ENCODE assay signal across 1 cellular context in the genomic region with DNA sequence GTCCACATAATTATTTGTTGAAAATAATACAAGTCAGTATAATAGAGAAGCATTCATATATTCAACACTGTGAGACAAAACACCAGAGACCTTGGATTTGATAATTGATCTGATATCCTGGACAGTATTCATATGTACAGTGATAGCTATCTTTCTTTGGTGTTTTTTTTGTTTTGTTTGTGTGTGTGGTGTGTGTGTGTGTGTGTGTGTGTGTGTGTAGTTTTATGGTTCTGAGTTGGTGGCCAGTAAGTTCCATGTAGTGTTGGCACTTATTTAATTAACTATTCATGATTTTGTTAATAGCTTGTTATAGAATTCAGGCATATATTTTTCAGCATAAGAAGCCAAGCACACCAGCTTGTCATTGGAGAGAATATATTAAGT.
TF ChIP-seq lines count a peak whose summit lies in the region.

No MANE protein-coding gene starts in this region.

TF ChIP-seq in GM12878, 131 proteins besides CTCF, POLR2A, EP300 and RAD21:
- TF ChIP-seq, protein P1, sequence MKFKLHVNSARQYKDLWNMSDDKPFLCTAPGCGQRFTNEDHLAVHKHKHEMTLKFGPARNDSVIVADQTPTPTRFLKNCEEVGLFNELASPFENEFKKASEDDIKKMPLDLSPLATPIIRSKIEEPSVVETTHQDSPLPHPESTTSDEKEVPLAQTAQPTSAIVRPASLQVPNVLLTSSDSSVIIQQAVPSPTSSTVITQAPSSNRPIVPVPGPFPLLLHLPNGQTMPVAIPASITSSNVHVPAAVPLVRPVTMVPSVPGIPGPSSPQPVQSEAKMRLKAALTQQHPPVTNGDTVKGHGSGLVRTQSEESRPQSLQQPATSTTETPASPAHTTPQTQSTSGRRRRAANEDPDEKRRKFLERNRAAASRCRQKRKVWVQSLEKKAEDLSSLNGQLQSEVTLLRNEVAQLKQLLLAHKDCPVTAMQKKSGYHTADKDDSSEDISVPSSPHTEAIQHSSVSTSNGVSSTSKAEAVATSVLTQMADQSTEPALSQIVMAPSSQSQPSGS (IDR thresholded peaks at IDR 0.05; ENCODE audit: low read length): no peak
- TF ChIP-seq CEBPB (IDR thresholded peaks at IDR 0.05; ENCODE audit: borderline replicate concordance in 1 of 2, low read depth in 2 of 2, low read length in 2 of 2) (no peak), ZZZ3 (IDR thresholded peaks at IDR 0.05; ENCODE audit: control insufficient read depth, insufficient read length, low read depth) (no peak), CREB1 (IDR thresholded peaks at IDR 0.05; ENCODE audit: low read depth) (no peak), TCF3 (IDR thresholded peaks at IDR 0.05; ENCODE audit: borderline replicate concordance, insufficient read depth, low read depth, low read length) (no peak), HCFC1 (IDR thresholded peaks at IDR 0.05; ENCODE audit: low read length) (no peak), SREBF1 (IDR thresholded peaks at IDR 0.05; ENCODE audit: low read length) (no peak), MXI1 (IDR thresholded peaks at IDR 0.05; ENCODE audit: low read depth, low read length) (no peak), SUZ12 (IDR thresholded peaks at IDR 0.05; ENCODE audit: unreplicated experiment) (no peak), IKZF1 (conservative IDR thresholded peaks at IDR 0.05) (no peak), KLF5 (IDR thresholded peaks at IDR 0.05; ENCODE audit: partially characterized antibody) (no peak), MYC (IDR thresholded peaks at IDR 0.05; ENCODE audit: insufficient read depth, insufficient read length, insufficient replicate concordance, low read length, severe bottlenecking) (no peak)
- TF ChIP-seq, protein P2, sequence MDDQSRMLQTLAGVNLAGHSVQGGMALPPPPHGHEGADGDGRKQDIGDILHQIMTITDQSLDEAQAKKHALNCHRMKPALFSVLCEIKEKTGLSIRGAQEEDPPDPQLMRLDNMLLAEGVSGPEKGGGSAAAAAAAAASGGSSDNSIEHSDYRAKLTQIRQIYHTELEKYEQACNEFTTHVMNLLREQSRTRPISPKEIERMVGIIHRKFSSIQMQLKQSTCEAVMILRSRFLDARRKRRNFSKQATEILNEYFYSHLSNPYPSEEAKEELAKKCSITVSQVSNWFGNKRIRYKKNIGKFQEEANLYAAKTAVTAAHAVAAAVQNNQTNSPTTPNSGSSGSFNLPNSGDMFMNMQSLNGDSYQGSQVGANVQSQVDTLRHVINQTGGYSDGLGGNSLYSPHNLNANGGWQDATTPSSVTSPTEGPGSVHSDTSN (IDR thresholded peaks at IDR 0.05; ENCODE audit: insufficient replicate concordance, low read depth, low read length): no peak
- TF ChIP-seq, protein P3, sequence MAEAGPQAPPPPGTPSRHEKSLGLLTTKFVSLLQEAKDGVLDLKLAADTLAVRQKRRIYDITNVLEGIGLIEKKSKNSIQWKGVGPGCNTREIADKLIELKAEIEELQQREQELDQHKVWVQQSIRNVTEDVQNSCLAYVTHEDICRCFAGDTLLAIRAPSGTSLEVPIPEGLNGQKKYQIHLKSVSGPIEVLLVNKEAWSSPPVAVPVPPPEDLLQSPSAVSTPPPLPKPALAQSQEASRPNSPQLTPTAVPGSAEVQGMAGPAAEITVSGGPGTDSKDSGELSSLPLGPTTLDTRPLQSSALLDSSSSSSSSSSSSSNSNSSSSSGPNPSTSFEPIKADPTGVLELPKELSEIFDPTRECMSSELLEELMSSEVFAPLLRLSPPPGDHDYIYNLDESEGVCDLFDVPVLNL (IDR thresholded peaks at IDR 0.05; ENCODE audit: low read depth, low read length): no peak
- TF ChIP-seq, protein P4, sequence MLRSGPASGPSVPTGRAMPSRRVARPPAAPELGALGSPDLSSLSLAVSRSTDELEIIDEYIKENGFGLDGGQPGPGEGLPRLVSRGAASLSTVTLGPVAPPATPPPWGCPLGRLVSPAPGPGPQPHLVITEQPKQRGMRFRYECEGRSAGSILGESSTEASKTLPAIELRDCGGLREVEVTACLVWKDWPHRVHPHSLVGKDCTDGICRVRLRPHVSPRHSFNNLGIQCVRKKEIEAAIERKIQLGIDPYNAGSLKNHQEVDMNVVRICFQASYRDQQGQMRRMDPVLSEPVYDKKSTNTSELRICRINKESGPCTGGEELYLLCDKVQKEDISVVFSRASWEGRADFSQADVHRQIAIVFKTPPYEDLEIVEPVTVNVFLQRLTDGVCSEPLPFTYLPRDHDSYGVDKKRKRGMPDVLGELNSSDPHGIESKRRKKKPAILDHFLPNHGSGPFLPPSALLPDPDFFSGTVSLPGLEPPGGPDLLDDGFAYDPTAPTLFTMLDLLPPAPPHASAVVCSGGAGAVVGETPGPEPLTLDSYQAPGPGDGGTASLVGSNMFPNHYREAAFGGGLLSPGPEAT (IDR thresholded peaks at IDR 0.05; ENCODE audit: low read depth): no peak
